In the genomic region with DNA sequence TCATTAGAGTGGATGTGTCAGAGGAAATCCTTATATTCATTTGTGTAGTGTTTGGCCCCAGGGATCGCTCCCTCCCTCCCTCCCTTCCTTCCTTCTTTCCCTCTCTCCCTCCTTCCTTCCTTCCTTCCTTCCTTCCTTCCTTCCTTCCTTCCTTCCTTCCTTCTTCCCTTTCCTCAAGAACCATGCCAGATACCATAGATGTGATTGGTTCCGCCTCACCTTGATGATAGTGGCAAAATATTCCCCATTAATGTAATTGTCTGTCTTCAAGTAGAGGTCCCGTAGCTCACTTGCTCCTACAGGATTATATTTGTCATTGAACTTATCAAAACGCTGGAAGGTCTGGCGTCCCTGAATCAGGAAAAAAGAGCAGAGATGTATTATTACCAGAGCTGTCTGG, we compare ENCODE assay signal across 33 cellular contexts. TPM values are rescaled to one million over a fixed set of nuclear protein-coding genes. Genes with fewer than 3 reads are reported as not detected.
"Had no signal": no experiment of that assay in that cellular context is flagged by ENCODE, and none has a peak within 500 bp of the region (broad histone marks: within the 10 kb centered on the region; RNA-seq: fewer than 3 reads in every experiment).

No MANE protein-coding gene starts in this region.

- DNase-seq: naive thymus-derived CD4-positive, alpha-beta T cell; natural killer cell; occipital lobe; pancreas; right cardiac atrium; right lobe of liver; sigmoid colon; spleen; stimulated activated CD4-positive, alpha-beta T cell treated with anti-CD3 and anti-CD28 coated beads, Interleukin-12 subunit alpha, Interleukin-12 subunit beta, amount 100 ng/mL, for 4 hours; stimulated activated CD4-positive, alpha-beta T cell treated with anti-CD3 and anti-CD28 coated beads, Interleukin-1b, Interleukin-23, amount 100 ng/mL, for 48 hours; stimulated activated CD4-positive, alpha-beta T cell treated with anti-CD3 and anti-CD28 coated beads, Interleukin-4, amount 100 ng/mL, for 1 hour; stimulated activated CD4-positive, alpha-beta T cell treated with anti-CD3 and anti-CD28 coated beads, Interleukin-4, amount 100 ng/mL, for 4 hours; stimulated activated CD8-positive, alpha-beta memory T cell treated with anti-CD3 and anti-CD28 coated beads, Interleukin-4, amount 100 ng/mL, for 48 hours; stimulated activated naive CD4-positive, alpha-beta T cell; stimulated activated naive CD8-positive, alpha-beta T cell treated with anti-CD3 and anti-CD28 coated beads, Interleukin-15, amount 100 ng/mL, for 72 hours; stimulated activated naive CD8-positive, alpha-beta T cell treated with anti-CD3 and anti-CD28 coated beads, Interleukin-15, Interleukin-2, amounts not matched to agents 100 U/mL and 50 U/mL, for 24 hours; substantia nigra; testis; tibial artery; transverse colon; upper lobe of right lung; uterus had no signal

- H3K27me3 ChIP-seq: pancreas, right lobe of liver, sigmoid colon, suprapubic skin, testis, tibial artery, transverse colon, upper lobe of right lung, uterus had no signal

- ATAC-seq: naive thymus-derived CD4-positive, alpha-beta T cell; natural killer cell; pancreas; right cardiac atrium; right lobe of liver; stimulated activated memory B cell treated with anti-CD40 and anti-IgM and Interleukin-4, amounts not matched to agents 10 μg/mL and 1 μg/mL and 100 μg/mL, for 72 hours; stimulated activated naive CD8-positive, alpha-beta T cell treated with anti-CD3 and anti-CD28 coated beads, Interleukin-15, amount 100 ng/mL, for 72 hours; stimulated activated naive CD8-positive, alpha-beta T cell treated with anti-CD3 and anti-CD28 coated beads, Interleukin-15, Interleukin-2, amounts not matched to agents 100 U/mL and 50 U/mL, for 24 hours; upper lobe of right lung had no signal

- H3K4me3 ChIP-seq: neural progenitor cell, pancreas, prostate gland, right lobe of liver, sigmoid colon, skin epidermis, smooth muscle cell, spleen, suprapubic skin, testis, tibial artery, transverse colon, upper lobe of right lung, uterus had no signal

- H3K36me3 ChIP-seq: neural progenitor cell, pancreas, prostate gland, right lobe of liver, sigmoid colon, spleen, suprapubic skin, tibial artery, transverse colon, upper lobe of right lung, uterus had no signal

- H3K9me3 ChIP-seq: pancreas, prostate gland, right lobe of liver, sigmoid colon, spleen, suprapubic skin, testis, tibial artery, transverse colon, upper lobe of right lung, uterus had no signal

- H3K4me1 ChIP-seq: neural progenitor cell, pancreas, prostate gland, right lobe of liver, sigmoid colon, spleen, suprapubic skin, testis, tibial artery, transverse colon, upper lobe of right lung, uterus had no signal

- H3K27ac ChIP-seq: neural progenitor cell, pancreas, prostate gland, right lobe of liver, sigmoid colon, skin epidermis, spleen, suprapubic skin, testis, tibial artery, transverse colon, upper lobe of right lung, uterus had no signal

- H3K9ac ChIP-seq: neural progenitor cell had no signal

RNA-seq across cellular contexts. Expression of a gene that starts 17.7 kb away (rescaled TPM):
- total RNA-seq: naive thymus-derived CD4-positive, alpha-beta T cell; natural killer cell; occipital lobe; osteoblast; posterior vena cava; renal cortical epithelial cell; right cardiac atrium; sigmoid colon; smooth muscle cell; suprapubic skin; upper lobe of right lung had no signal
- polyA plus RNA-seq: naive thymus-derived CD4-positive, alpha-beta T cell; neural cell; pancreas; right cardiac atrium; smooth muscle cell; urinary bladder had no signal
